In genomic region chr13:47109028-47109427, GRCh38 we compare ENCODE assay signal across 11 cellular contexts.
A peak's percentile ranks its signal among the peaks of the same experiment; 100 is the strongest.
DNase-seq lines count a peak whose midpoint lies in the region; ATAC-seq and TF ChIP-seq lines count a peak whose summit lies in the region.
"Had no signal": no experiment of that assay in that cellular context is flagged by ENCODE, and none has a peak within 500 bp of the region (broad histone marks: within the 10 kb centered on the region; RNA-seq: fewer than 3 reads in every experiment).

No MANE protein-coding gene starts in this region.

- TF ChIP-seq CTCF in type B pancreatic cell (conservative IDR thresholded peaks at IDR 0.05), result no peak

- peak overlapping the region; percentile 35 for H3K4me3 Mint-ChIP-seq in activated naive CD8-positive, alpha-beta T cell treated with anti-CD3 and anti-CD28 coated beads, Interleukin-2, amount 10 ng/mL, durations not matched to agents 7 days and 5 days
- no peak overlapping the region for H3K4me3 Mint-ChIP-seq in activated naive CD8-positive, alpha-beta T cell treated with anti-CD3 and anti-CD28 coated beads for 36 hours
- H3K4me3 Mint-ChIP-seq in type B pancreatic cell, result no peak overlapping the region
- H3K4me3 Mint-ChIP-seq: naive B cell had no signal

- H3K27ac Mint-ChIP-seq in activated naive CD8-positive, alpha-beta T cell treated with anti-CD3 and anti-CD28 coated beads, Interleukin-2, amount 10 ng/mL, durations not matched to agents 7 days and 5 days, result peak overlapping the region; percentile 54
- H3K27ac Mint-ChIP-seq in activated naive CD8-positive, alpha-beta T cell treated with anti-CD3 and anti-CD28 coated beads for 36 hours, result no peak overlapping the region
- peak overlapping the region; percentile 15 for H3K27ac Mint-ChIP-seq in type B pancreatic cell

- no peak for DNase-seq in activated naive CD8-positive, alpha-beta T cell treated with anti-CD3 and anti-CD28 coated beads, Interleukin-2, amount 10 ng/mL, durations not matched to agents 7 days and 5 days
- DNase-seq in activated naive CD8-positive, alpha-beta T cell treated with anti-CD3 and anti-CD28 coated beads for 36 hours, result no peak
- DNase-seq in MV-4-11 (lab: John Stamatoyannopoulos, UW) (peak; percentile 77), type B pancreatic cell (ENCODE audit: extremely low spot score, unreplicated experiment) (no peak), SHP77 treated with DMSO at 0.1 percent for 48 hours (lab: John Stamatoyannopoulos, UW) (no peak), occipital lobe (lab: John Stamatoyannopoulos, UW) (no peak)
- DNase-seq in activated effector memory CD4-positive, alpha-beta T cell treated with anti-CD3 and anti-CD28 coated beads, Interleukin-2, amount 50 U/mL, for 16 hours, result no peak
- DNase-seq: MG63, naive B cell, T1000 had no signal

- ATAC-seq in activated naive CD8-positive, alpha-beta T cell treated with anti-CD3 and anti-CD28 coated beads, Interleukin-2, amount 10 ng/mL, durations not matched to agents 7 days and 5 days (ENCODE audit: low read depth), result peak; percentile 92
- ATAC-seq in HG02642 (IDR thresholded peaks at IDR 0.05; ENCODE audit: poor library complexity, unreplicated experiment), result peak; percentile 87

- peaks cover 11% of the 10 kb centered on the region for H3K4me1 Mint-ChIP-seq in activated naive CD8-positive, alpha-beta T cell treated with anti-CD3 and anti-CD28 coated beads, Interleukin-2, amount 10 ng/mL, durations not matched to agents 7 days and 5 days
- H3K4me1 Mint-ChIP-seq in activated naive CD8-positive, alpha-beta T cell treated with anti-CD3 and anti-CD28 coated beads for 36 hours, result peaks cover 3% of the 10 kb centered on the region
- H3K4me1 Mint-ChIP-seq in type B pancreatic cell (ENCODE audit: unreplicated experiment), result no peaks in the 10 kb centered on the region

- peaks cover 21% of the 10 kb centered on the region for H3K27me3 Mint-ChIP-seq in activated naive CD8-positive, alpha-beta T cell treated with anti-CD3 and anti-CD28 coated beads, Interleukin-2, amount 10 ng/mL, durations not matched to agents 7 days and 5 days
- peaks cover 5% of the 10 kb centered on the region for H3K27me3 Mint-ChIP-seq in activated naive CD8-positive, alpha-beta T cell treated with anti-CD3 and anti-CD28 coated beads for 36 hours
- H3K27me3 Mint-ChIP-seq in type B pancreatic cell, result peaks cover 3% of the 10 kb centered on the region

- POLR2A ChIA-PET in activated naive CD8-positive, alpha-beta T cell treated with anti-CD3 and anti-CD28 coated beads, Interleukin-2, amount 10 ng/mL, durations not matched to agents 7 days and 5 days (lab: Charles Lee), result no interaction called here

- H3K36me3 Mint-ChIP-seq in activated naive CD8-positive, alpha-beta T cell treated with anti-CD3 and anti-CD28 coated beads, Interleukin-2, amount 10 ng/mL, durations not matched to agents 7 days and 5 days, result no peaks in the 10 kb centered on the region
- H3K36me3 Mint-ChIP-seq in activated naive CD8-positive, alpha-beta T cell treated with anti-CD3 and anti-CD28 coated beads for 36 hours, result no peaks in the 10 kb centered on the region
- H3K36me3 Mint-ChIP-seq in type B pancreatic cell, result no peaks in the 10 kb centered on the region
- H3K36me3 Mint-ChIP-seq: naive B cell had no signal

- peaks cover 3% of the 10 kb centered on the region for H3K9me3 Mint-ChIP-seq in activated naive CD8-positive, alpha-beta T cell treated with anti-CD3 and anti-CD28 coated beads, Interleukin-2, amount 10 ng/mL, durations not matched to agents 7 days and 5 days
- H3K9me3 Mint-ChIP-seq in activated naive CD8-positive, alpha-beta T cell treated with anti-CD3 and anti-CD28 coated beads for 36 hours, result no peaks in the 10 kb centered on the region
- no peaks in the 10 kb centered on the region for H3K9me3 Mint-ChIP-seq in type B pancreatic cell
